1 cellular context compared by ENCODE assay signal in genomic region chr6:107386340-107386739, GRCh38.
TF ChIP-seq lines count a peak whose summit lies in the region.

No MANE protein-coding gene starts in this region.

TF ChIP-seq in SK-N-SH, 30 proteins besides CTCF, POLR2A, EP300 and RAD21 (continued from another document):
- TF ChIP-seq USF1 (IDR thresholded peaks at IDR 0.05; ENCODE audit: borderline replicate concordance, low read depth), result no peak
- 0 out of 2 replicates have a peak, but pooled peaks have one; percentile 23 for TF ChIP-seq GATA2 (CRISPR knock-in tag; IDR thresholded peaks at IDR 0.05)
- peak; percentile 80 for TF ChIP-seq PBX3 (IDR thresholded peaks at IDR 0.05)
- TF ChIP-seq JUND (IDR thresholded peaks at IDR 0.05), result peak; percentile 52
- TF ChIP-seq TCF12 (IDR thresholded peaks at IDR 0.05), result peak; percentile 28; the same call in 1 of the 2 replicates
- no peak for TF ChIP-seq FOXM1 (IDR thresholded peaks at IDR 0.05; ENCODE audit: low read depth)
- no peak for TF ChIP-seq GABPA (IDR thresholded peaks at IDR 0.05; ENCODE audit: low read depth)
- TF ChIP-seq ZBTB33 (IDR thresholded peaks at IDR 0.05; ENCODE audit: borderline replicate concordance, low read depth), result no peak
